22 cellular contexts compared by ENCODE assay signal in genomic region chr20:3755814-3756480, GRCh38. TPM values are rescaled to one million over a fixed set of nuclear protein-coding genes. Genes with fewer than 3 reads are reported as not detected.
DNase-seq lines count a peak whose midpoint lies in the region; ATAC-seq and TF ChIP-seq lines count a peak whose summit lies in the region.
"Had no signal": no experiment of that assay in that cellular context is flagged by ENCODE, and none has a peak within 500 bp of the region (broad histone marks: within the 10 kb centered on the region; RNA-seq: fewer than 3 reads in every experiment).

No MANE protein-coding gene starts in this region.

- no peak overlapping the region for H3K27ac Mint-ChIP-seq in endodermal cell
- H3K27ac Mint-ChIP-seq: IgD-negative memory B cell had no signal

- TF ChIP-seq POLR2A in heart left ventricle (IDR thresholded peaks at IDR 0.05): no peak

- H3K36me3 Mint-ChIP-seq in endodermal cell (ENCODE audit: low read depth): peaks cover 11% of the 10 kb centered on the region
- H3K36me3 Mint-ChIP-seq: IgD-negative memory B cell had no signal

- H3K9ac ChIP-seq in endodermal cell (ENCODE audit: extremely low read depth, low read length, poor library complexity, severe bottlenecking): no peak overlapping the region

- H3K4me1 Mint-ChIP-seq in endodermal cell: peaks cover 4% of the 10 kb centered on the region

- no peaks in the 10 kb centered on the region for H3K9me3 Mint-ChIP-seq in endodermal cell
- H3K9me3 Mint-ChIP-seq: CD14-positive monocyte, IgD-negative memory B cell had no signal

- no peak for ATAC-seq in Right ventricle myocardium inferior
- ATAC-seq in heart left ventricle: no peak
- peak; percentile 13 for ATAC-seq in sciatic nerve
- ATAC-seq in GM18868 (IDR thresholded peaks at IDR 0.05; ENCODE audit: unreplicated experiment): no peak
- no peak for ATAC-seq in HG03565 (IDR thresholded peaks at IDR 0.05; ENCODE audit: unreplicated experiment)
- ATAC-seq: Panc1 had no signal

- TF ChIP-seq CTCF in heart left ventricle (IDR thresholded peaks at IDR 0.05): no peak
- TF ChIP-seq CTCF in endodermal cell (conservative IDR thresholded peaks at IDR 0.05): no peak

- H3K27me3 Mint-ChIP-seq in endodermal cell (ENCODE audit: insufficient read depth): peaks cover 21% of the 10 kb centered on the region
- H3K27me3 Mint-ChIP-seq: IgD-negative memory B cell had no signal

- WGBS in heart left ventricle, 4 donors: 72 to 93% (median 74%) methylated on average over 2 to 5 of the region's 5 CpGs
- WGBS in endodermal cell (ENCODE audit: insufficient coverage in 1 of 2, insufficient read length in 1 of 2), 2 experiments: 86 to 87% methylated on average over 4 to 5 of the region's 5 CpGs

- H3K4me1 ChIP-seq in heart left ventricle (peaks cover 0 to 48% (median 11%) of the 10 kb centered on the region in 12 donors), endodermal cell (ENCODE audit: control insufficient read depth, insufficient read depth, low read length) (no peaks in the 10 kb centered on the region)

- DNase-seq in Right ventricle myocardium inferior (ENCODE audit: missing footprints) (peak; percentile 55), heart left ventricle (no peak), endodermal cell (peak; percentile 23), midbrain (lab: John Stamatoyannopoulos, UW) (peak; percentile 30), sciatic nerve (ENCODE audit: low spot score) (no peak), activated gamma-delta T cell treated with Interleukin-2 at 50 U/mL for 16 hours (no peak)
- DNase-seq: 8988T, AML-193, DMS53, EL, MV-4-11, NCI-H1105 treated with DMSO at 0.1 percent for 48 hours, NCI-H2029 treated with DMSO at 0.1 percent for 48 hours, NCI-H345, NCI-H524, NCI-H82 had no signal

- H3K27ac ChIP-seq in heart left ventricle (peak overlapping the region in 3 of 12 donors; percentile 5 to 60 (median 33)), endodermal cell (ENCODE audit: low read depth, low read length) (no peak overlapping the region)

- H3K36me3 ChIP-seq in heart left ventricle (peaks cover 0 to 34% (median 7%) of the 10 kb centered on the region in 9 donors), endodermal cell (ENCODE audit: control insufficient read depth, insufficient read depth, low read length) (peaks cover 8% of the 10 kb centered on the region)

- H3K9me3 ChIP-seq in heart left ventricle (no peaks in the 10 kb centered on the region), endodermal cell (ENCODE audit: control insufficient read depth, low read length) (no peaks in the 10 kb centered on the region)

- intact Hi-C loops in Right ventricle myocardium inferior (cut with DNase I) (loop anchor here (5.0 kb wide), 1 partner anchor 459 kb away; no protein-coding TSS in a partner anchor), heart left ventricle (cut with DNase I) (loop anchor here in 1 of 10 donors (2.0 kb wide), 1 partner anchor 19 kb away; no protein-coding TSS in a partner anchor), sciatic nerve (cut with DNase I) (no loop called here)

- no peak overlapping the region for H3K4me3 ChIP-seq in heart left ventricle
- no peak overlapping the region for H3K4me3 ChIP-seq in endodermal cell (ENCODE audit: low read length)

- H3K27me3 ChIP-seq in heart left ventricle: peaks cover 0 to 4% (median 0%) of the 10 kb centered on the region in 9 donors
- peaks cover 21% of the 10 kb centered on the region for H3K27me3 ChIP-seq in endodermal cell (ENCODE audit: control insufficient read depth, insufficient read depth, low read length, poor library complexity, severe bottlenecking)

- no peak overlapping the region for H3K4me3 Mint-ChIP-seq in endodermal cell
- H3K4me3 Mint-ChIP-seq: CD14-positive monocyte, IgD-negative memory B cell had no signal

RNA-seq across cellular contexts. Expression of gene ADISSP, which starts 11.6 kb away (rescaled TPM):
- 14.6 TPM for total RNA-seq in Right ventricle myocardium inferior
- 10 to 100 TPM in 6 of 9 donors, 1 to 10 TPM in 3; 7.8 to 22.2 (median 13.7) TPM for total RNA-seq in heart left ventricle
- polyA plus RNA-seq in heart left ventricle: 10 to 100 TPM in 1 of 2 donors, 1 to 10 TPM in 1; 9.8 to 19.3 TPM
- 10 to 100 TPM; 38.8 to 43.3 TPM for total RNA-seq in endodermal cell
- polyA plus RNA-seq in endodermal cell (2013, experiment 1 of 2): 55.3 TPM
- polyA plus RNA-seq in endodermal cell (2013, experiment 2 of 2): 45.3 TPM
- total RNA-seq in sciatic nerve: 25.7 TPM

RNA-seq across cellular contexts. Expression of gene HSPA12B, which starts 23.5 kb away (rescaled TPM):
- total RNA-seq in Right ventricle myocardium inferior (17.5 TPM), heart left ventricle (10 to 100 TPM; 10.4 to 35.7 (median 14.3) TPM), endodermal cell (1 to 10 TPM; 1.1 to 1.4 TPM), sciatic nerve (20.4 TPM)
- polyA plus RNA-seq in heart left ventricle: 10 to 100 TPM; 11.8 to 17.3 TPM
- polyA plus RNA-seq in endodermal cell (2013, experiment 1 of 2): 1.5 TPM
- polyA plus RNA-seq in endodermal cell (2013, experiment 2 of 2): 1.1 TPM
- polyA plus RNA-seq: CD14-positive monocyte, IgD-negative memory B cell had no signal

RNA-seq across cellular contexts. Expression of gene SPEF1, which starts 25.3 kb away (rescaled TPM):
- 0.14 TPM for total RNA-seq in Right ventricle myocardium inferior
- total RNA-seq in heart left ventricle: under 1 TPM in 4 of 9 donors, not detected in 5; 0.18 to 0.65 (median 0.30) TPM
- under 1 TPM; 0.11 to 0.17 TPM for polyA plus RNA-seq in heart left ventricle
- total RNA-seq in endodermal cell: under 1 TPM; 0.35 to 0.44 TPM
- polyA plus RNA-seq in endodermal cell (2013, experiment 1 of 2): 0.57 TPM
- 0.66 TPM for polyA plus RNA-seq in endodermal cell (2013, experiment 2 of 2)
- not detected for total RNA-seq in sciatic nerve
- total RNA-seq: H4 had no signal
- polyA plus RNA-seq: CD14-positive monocyte, IgD-negative memory B cell had no signal

RNA-seq across cellular contexts. Expression of gene CENPB, which starts 30.6 kb away (rescaled TPM):
- total RNA-seq in Right ventricle myocardium inferior (68.2 TPM), heart left ventricle (100 to 1,000 TPM in 1 of 9 donors, 10 to 100 TPM in 8; 56.2 to 122 (median 74.0) TPM), endodermal cell (10 to 100 TPM; 43.0 to 50.7 TPM), sciatic nerve (71.0 TPM)
- polyA plus RNA-seq in heart left ventricle: 100 to 1,000 TPM in 1 of 2 donors, 10 to 100 TPM in 1; 77.1 to 105 TPM
- 43.7 TPM for polyA plus RNA-seq in endodermal cell (2013, experiment 1 of 2)
- 43.5 TPM for polyA plus RNA-seq in endodermal cell (2013, experiment 2 of 2)

RNA-seq across cellular contexts. Expression of gene CDC25B, which starts 40.2 kb away (rescaled TPM):
- total RNA-seq in Right ventricle myocardium inferior (10.1 TPM), heart left ventricle (10 to 100 TPM in 4 of 9 donors, 1 to 10 TPM in 5; 4.0 to 30.4 (median 8.6) TPM), endodermal cell (10 to 100 TPM; 25.7 to 33.6 TPM), sciatic nerve (55.2 TPM)
- polyA plus RNA-seq in heart left ventricle: 10 to 100 TPM in 1 of 2 donors, 1 to 10 TPM in 1; 6.8 to 17.2 TPM
- 52.9 TPM for polyA plus RNA-seq in endodermal cell (2013, experiment 1 of 2)
- 52.3 TPM for polyA plus RNA-seq in endodermal cell (2013, experiment 2 of 2)

Comparison
In these comparisons a context has a peak if more than half of its experiments do, and no peak if none do; other contexts are left out.
1. DNase-seq: peak in Right ventricle myocardium inferior (single experiment), endodermal cell (single experiment) and midbrain (single experiment); none in heart left ventricle (0 of 5), sciatic nerve (single experiment) and activated gamma-delta T cell treated with Interleukin-2 at 50 U/mL for 16 hours (single experiment).